23 cellular contexts compared by ENCODE assay signal in genomic region chr9:33351547-33351946, GRCh38. TPM values are rescaled to one million over a fixed set of nuclear protein-coding genes. Genes with fewer than 3 reads are reported as not detected.
DNase-seq lines count a peak whose midpoint lies in the region; ATAC-seq, FAIRE-seq and TF ChIP-seq lines count a peak whose summit lies in the region.
"Had no signal": no experiment of that assay in that cellular context is flagged by ENCODE, and none has a peak within 500 bp of the region (broad histone marks: within the 10 kb centered on the region; RNA-seq: fewer than 3 reads in every experiment).

No MANE protein-coding gene starts in this region.

- peaks cover 2% of the 10 kb centered on the region for H3K4me1 Mint-ChIP-seq in osteocyte (ENCODE audit: unreplicated experiment)
- peaks cover 10% of the 10 kb centered on the region for H3K4me1 Mint-ChIP-seq in mesothelial cell of epicardium

- H3K9me3 Mint-ChIP-seq in osteocyte (ENCODE audit: unreplicated experiment) (peaks cover 4% of the 10 kb centered on the region), mesothelial cell of epicardium (peaks cover 11% of the 10 kb centered on the region)
- H3K9me3 Mint-ChIP-seq: activated naive CD8-positive, alpha-beta T cell treated with anti-CD3 and anti-CD28 coated beads, Interleukin-2, amount 10 ng/mL, durations not matched to agents 7 days and 5 days; activated T-cell treated with anti-CD3 and anti-CD28 coated beads, Interleukin-2, amount 50 U/mL, for 4 hours; CD14-positive monocyte; dendritic cell treated with granulocyte-macrophage colony-stimulating factor and Interleukin-4, amounts not matched to agents 40 ng/mL and 50 ng/mL, for 4 days; IgD-negative memory B cell had no signal

- ATAC-seq in Right ventricle myocardium superior (ENCODE audit: poor library complexity) (peak; percentile 32), HG02973 (IDR thresholded peaks at IDR 0.05; ENCODE audit: unreplicated experiment) (no peak)
- ATAC-seq: gastrocnemius medialis had no signal

- H3K27ac Mint-ChIP-seq in osteocyte (ENCODE audit: unreplicated experiment) (peak overlapping the region; percentile 23), mesothelial cell of epicardium (no peak overlapping the region)
- H3K27ac Mint-ChIP-seq: activated naive CD8-positive, alpha-beta T cell treated with anti-CD3 and anti-CD28 coated beads, Interleukin-2, amount 10 ng/mL, durations not matched to agents 7 days and 5 days; dendritic cell treated with granulocyte-macrophage colony-stimulating factor and Interleukin-4, amounts not matched to agents 40 ng/mL and 50 ng/mL, for 4 days had no signal

- H3K27me3 Mint-ChIP-seq in osteocyte (ENCODE audit: unreplicated experiment) (no peaks in the 10 kb centered on the region), mesothelial cell of epicardium (ENCODE audit: low read depth) (no peaks in the 10 kb centered on the region)
- H3K27me3 Mint-ChIP-seq: activated naive CD8-positive, alpha-beta T cell treated with anti-CD3 and anti-CD28 coated beads, Interleukin-2, amount 10 ng/mL, durations not matched to agents 7 days and 5 days; dendritic cell treated with granulocyte-macrophage colony-stimulating factor and Interleukin-4, amounts not matched to agents 40 ng/mL and 50 ng/mL, for 4 days; IgD-negative memory B cell had no signal

- FAIRE-seq in HTR-8/SVneo (lab: Jason Lieb, UNC): no peak
- FAIRE-seq: endothelial cell of umbilical vein had no signal

- intact Hi-C loops in Right ventricle myocardium superior (cut with DNase I): no loop called here
- intact Hi-C loops in cardiac septum (cut with DNase I): no loop called here

- peaks cover 49% of the 10 kb centered on the region for H3K36me3 Mint-ChIP-seq in osteocyte (ENCODE audit: unreplicated experiment)
- peaks cover 41% of the 10 kb centered on the region for H3K36me3 Mint-ChIP-seq in mesothelial cell of epicardium

- no peak for TF ChIP-seq CTCF in osteocyte (IDR thresholded peaks at IDR 0.05)
- TF ChIP-seq CTCF in mesothelial cell of epicardium (IDR thresholded peaks at IDR 0.05; ENCODE audit: unreplicated experiment): no peak

- DNase-seq in Right ventricle myocardium superior (no peak), cardiac septum (ENCODE audit: low spot score) (no peak), glomerular visceral epithelial cell (ENCODE audit: extremely low spot score) (peak; percentile 34), osteocyte (ENCODE audit: extremely low spot score, unreplicated experiment) (no peak), mesothelial cell of epicardium (ENCODE audit: low spot score in 2 of 2, unreplicated experiment in 2 of 2) (no peak), hypothalamus (lab: John Stamatoyannopoulos, UW) (no peak), HTR-8/SVneo (ENCODE audit: insufficient read length, low spot score) (no peak)
- DNase-seq: activated CD4-positive, alpha-beta T cell treated with anti-CD3 and anti-CD28 coated beads, Interleukin-2, amount 50 U/mL, for 48 hours; activated naive CD8-positive, alpha-beta T cell treated with anti-CD3 and anti-CD28 coated beads, Interleukin-2, amount 10 ng/mL, durations not matched to agents 7 days and 5 days; activated T-cell treated with anti-CD3 and anti-CD28 coated beads, Interleukin-2, amount 50 U/mL, for 4 hours; brain microvascular endothelial cell; gastrocnemius medialis; NCI-H2029; NCI-H510A treated with DMSO at 0.1 percent for 48 hours; posterior cingulate gyrus; RPMI8226; spleen; stimulated activated CD8-positive, alpha-beta memory T cell treated with anti-CD3 and anti-CD28 coated beads, Interleukin-4, amount 100 ng/mL, for 48 hours had no signal

- no peak overlapping the region for H3K4me3 Mint-ChIP-seq in osteocyte (ENCODE audit: unreplicated experiment)
- H3K4me3 Mint-ChIP-seq in mesothelial cell of epicardium: no peak overlapping the region
- H3K4me3 Mint-ChIP-seq: activated naive CD8-positive, alpha-beta T cell treated with anti-CD3 and anti-CD28 coated beads, Interleukin-2, amount 10 ng/mL, durations not matched to agents 7 days and 5 days; activated T-cell treated with anti-CD3 and anti-CD28 coated beads, Interleukin-2, amount 50 U/mL, for 4 hours; CD14-positive monocyte; dendritic cell treated with granulocyte-macrophage colony-stimulating factor and Interleukin-4, amounts not matched to agents 40 ng/mL and 50 ng/mL, for 4 days; IgD-negative memory B cell had no signal

RNA-seq across cellular contexts. Expression of gene AQP7, which starts 50.8 kb away (rescaled TPM):
- total RNA-seq in Right ventricle myocardium superior: 155 TPM
- total RNA-seq in cardiac septum: 80.4 TPM
- total RNA-seq in osteocyte: 0.68 TPM in 1 of 2 replicates, not detected in the other
- 0.44 to 1.7 TPM (median 1.3 TPM) in 3 replicates for total RNA-seq in mesothelial cell of epicardium
- total RNA-seq: activated naive CD8-positive, alpha-beta T cell treated with anti-CD3 and anti-CD28 coated beads, Interleukin-2, amount 10 ng/mL, durations not matched to agents 7 days and 5 days; activated T-cell treated with anti-CD3 and anti-CD28 coated beads, Interleukin-2, amount 50 U/mL, for 4 hours had no signal

Comparison
In these comparisons a context has a peak if more than half of its experiments do, and no peak if none do; other contexts are left out.
1. RNA of gene AQP7, which starts 50.8 kb away (total RNA-seq): 155 TPM in Right ventricle myocardium superior (single experiment) and 80.4 TPM in cardiac septum (single experiment); 0.44 to 1.7 TPM in mesothelial cell of epicardium and 0.68 TPM in osteocyte; every median in the first group is over 10 times any median in the second.